8 cellular contexts compared by ENCODE assay signal in the genomic region with DNA sequence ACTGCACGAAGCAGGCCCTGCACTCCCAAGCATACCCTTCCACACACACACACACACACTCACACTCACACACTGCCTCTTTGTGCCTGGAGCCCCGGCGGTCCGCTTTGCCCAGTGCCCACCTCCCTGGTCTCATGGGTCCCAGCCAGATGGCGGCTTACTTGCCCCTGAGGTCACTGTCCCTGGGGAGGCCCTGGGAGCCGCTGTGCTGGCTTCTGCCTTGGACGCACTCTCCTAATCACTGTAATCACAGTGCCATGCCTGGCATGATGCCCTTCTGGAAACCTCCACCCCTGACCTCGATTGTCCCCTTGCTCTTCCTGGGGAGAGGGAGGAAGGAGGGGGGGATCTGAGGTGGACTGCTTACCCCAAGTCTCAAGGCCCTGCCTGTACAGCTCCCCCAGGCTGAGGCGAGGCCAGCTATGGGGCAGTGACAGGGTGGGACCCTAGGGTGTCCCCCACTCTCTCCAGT. TPM values are rescaled to one million over a fixed set of nuclear protein-coding genes. Genes with fewer than 3 reads are reported as not detected.
DNase-seq lines count a peak whose midpoint lies in the region; ATAC-seq lines count a peak whose summit lies in the region.

No MANE protein-coding gene starts in this region.

- H3K27me3 ChIP-seq in mesendoderm (ENCODE audit: insufficient read depth, low read length, poor library complexity) = no peaks in the 10 kb centered on the region

- no peak overlapping the region for H3K18ac ChIP-seq in mesendoderm (ENCODE audit: low read length)

- H3K79me1 ChIP-seq in mesendoderm (ENCODE audit: low read length) = no peaks in the 10 kb centered on the region

- H3K9ac ChIP-seq in mesendoderm (ENCODE audit: low read length) = no peak overlapping the region

- no peak overlapping the region for H3K23ac ChIP-seq in mesendoderm (ENCODE audit: low read length)

- no peak overlapping the region for H3K4ac ChIP-seq in mesendoderm (ENCODE audit: low read depth, low read length)

- no CpG with 5 or more reads among the region's 9 CpGs for WGBS in mesendoderm (ENCODE audit: extremely low coverage, insufficient coverage, low lambda C conversion rate)

- no peak overlapping the region for H2BK15ac ChIP-seq in mesendoderm (replicated peaks; ENCODE audit: low read depth)

- ATAC-seq in left cardiac atrium (peak; percentile 40 to 42), sciatic nerve (peak; percentile 41), GM21723 (IDR thresholded peaks at IDR 0.05; ENCODE audit: unreplicated experiment) (no peak)

- H3K4me3 ChIP-seq in mesendoderm (ENCODE audit: low read length) = no peak overlapping the region

- intact Hi-C loops in left cardiac atrium (cut with DNase I) = no loop called here
- intact Hi-C loops in sciatic nerve (cut with DNase I) = no loop called here

- DNase-seq in EH (ENCODE audit: low read depth) = peak; percentile 51
- peak in 45 of 58 donors; percentile 26 to 88 (median 67) for DNase-seq in anterior cingulate cortex (lab: John Stamatoyannopoulos, UW)
- peak; percentile 78 for DNase-seq in left cardiac atrium
- DNase-seq in sciatic nerve (ENCODE audit: low spot score) = peak; percentile 86
- DNase-seq in SIG-M5 treated with dmso at 0.1 percent for 504 hours (lab: John Stamatoyannopoulos, UW; ENCODE audit: unreplicated experiment) = no peak
- DNase-seq in mesendoderm = no peak
- DNase-seq in activated naive CD4-positive, alpha-beta T cell treated with Interleukin-2 at 50 U/mL for 16 hours = no peak

- no peak overlapping the region for H2BK5ac ChIP-seq in mesendoderm (ENCODE audit: low read length)

- no peaks in the 10 kb centered on the region for H3K4me1 ChIP-seq in mesendoderm (ENCODE audit: control insufficient read depth, low read depth, low read length)

- H3K27ac ChIP-seq in mesendoderm (ENCODE audit: low read depth, low read length) = no peak overlapping the region

- peaks cover 3% of the 10 kb centered on the region for H3K36me3 ChIP-seq in mesendoderm (ENCODE audit: control insufficient read depth, insufficient read depth, low read length)

- H2BK120ac ChIP-seq in mesendoderm (ENCODE audit: low read depth, low read length) = no peak overlapping the region

- no peak overlapping the region for H3K56ac ChIP-seq in mesendoderm (ENCODE audit: low read length)

- H2AK5ac ChIP-seq in mesendoderm (ENCODE audit: low read length) = no peak overlapping the region

- no peaks in the 10 kb centered on the region for H3K79me2 ChIP-seq in mesendoderm (ENCODE audit: control insufficient read depth, insufficient read depth, low read length)

- no peak overlapping the region for H3K4me2 ChIP-seq in mesendoderm (ENCODE audit: low read length)

- H4K8ac ChIP-seq in mesendoderm (ENCODE audit: low read depth, low read length) = no peak overlapping the region

- no peak overlapping the region for H4K5ac ChIP-seq in mesendoderm (ENCODE audit: low read length)

RNA-seq across cellular contexts. Expression of a gene that starts 36.0 kb away (rescaled TPM):
- total RNA-seq in left cardiac atrium = 10 to 100 TPM; 54.1 to 91.9 TPM
- total RNA-seq in sciatic nerve = 154 TPM
- 32.5 TPM for polyA plus RNA-seq in mesendoderm (2013, experiment 1 of 2)
- 31.7 TPM for polyA plus RNA-seq in mesendoderm (2013, experiment 2 of 2)

Comparison
In these comparisons a context has a peak if more than half of its experiments do, and no peak if none do; other contexts are left out.
1. DNase-seq: peak in EH (single experiment), anterior cingulate cortex (45 of 58), left cardiac atrium (single experiment) and sciatic nerve (single experiment); none in SIG-M5 treated with dmso at 0.1 percent for 504 hours (single experiment), mesendoderm (single experiment) and activated naive CD4-positive, alpha-beta T cell treated with Interleukin-2 at 50 U/mL for 16 hours (single experiment).